ENCODE assay signal across 8 cellular contexts in genomic region chr17:19137959-19138358, GRCh38. TPM values are rescaled to one million over a fixed set of nuclear protein-coding genes. Genes with fewer than 3 reads are reported as not detected.
DNase-seq lines count a peak whose midpoint lies in the region; ATAC-seq, FAIRE-seq and TF ChIP-seq lines count a peak whose summit lies in the region.
"Not testable (repeated sequence)": the region's sequence is repeated elsewhere in the genome, so short reads cannot be mapped to it uniquely, and the experiment has no call there.
"Had no signal": no experiment of that assay in that cellular context is flagged by ENCODE, and none has a peak within 500 bp of the region (broad histone marks: within the 10 kb centered on the region; RNA-seq: fewer than 3 reads in every experiment).

No MANE protein-coding gene starts in this region.

- not testable (repeated sequence) for H3K4me1 Mint-ChIP-seq in naive B cell

- not testable (repeated sequence) for DNase-seq in GM12892 (ENCODE audit: insufficient read length); naive B cell

- FAIRE-seq in GM12892 (lab: Jason Lieb, UNC) = peak; percentile 85

- not testable (repeated sequence) for H3K27me3 Mint-ChIP-seq in naive B cell

- ATAC-seq in GM18520 (IDR thresholded peaks at IDR 0.05; ENCODE audit: unreplicated experiment) (peak; percentile 23), GM19395 (IDR thresholded peaks at IDR 0.05; ENCODE audit: unreplicated experiment) (peak; percentile 37), GM21619 (IDR thresholded peaks at IDR 0.05; ENCODE audit: unreplicated experiment) (peak; percentile 25), HG02840 (IDR thresholded peaks at IDR 0.05; ENCODE audit: low FRiP score, unreplicated experiment) (peak; percentile 29), HG03571 (IDR thresholded peaks at IDR 0.05; ENCODE audit: unreplicated experiment) (peak; percentile 26), naive B cell (ENCODE audit: low read depth in 2 of 2) (peak; percentile 23 to 24)

- not testable (repeated sequence) for H3K27ac Mint-ChIP-seq in naive B cell

- H3K36me3 Mint-ChIP-seq in naive B cell = not testable (repeated sequence)

- H3K9me3 Mint-ChIP-seq in naive B cell = not testable (repeated sequence)

- H3K4me3 Mint-ChIP-seq in naive B cell = not testable (repeated sequence)

- TF ChIP-seq POLR2A in GM12892 (IDR thresholded peaks at IDR 0.05; ENCODE audit: low read depth, low read length) = not testable (repeated sequence)

RNA-seq across cellular contexts. Expression of gene GRAPL, which starts 10.6 kb away (rescaled TPM):
- 13.0 TPM for polyA plus RNA-seq in GM12892 (2012; ENCODE audit: missing spikeins)
- polyA plus RNA-seq in naive B cell (ENCODE audit: low read depth in 6 of 6) = 1 to 10 TPM in 5 of 6 donors, not detected in 1; 3.5 to 7.2 (median 4.4) TPM
- polyA plus RNA-seq: GM23248 had no signal
